8 cellular contexts compared by ENCODE assay signal in genomic region chrX:48025561-48025960, GRCh38. TPM values are rescaled to one million over a fixed set of nuclear protein-coding genes. Genes with fewer than 3 reads are reported as not detected.
A peak's percentile ranks its signal among the peaks of the same experiment; 100 is the strongest.
DNase-seq lines count a peak whose midpoint lies in the region; ATAC-seq and TF ChIP-seq lines count a peak whose summit lies in the region.

No MANE protein-coding gene starts in this region.

- H3K27me3 ChIP-seq in CD4-positive, alpha-beta T cell (ENCODE audit: control insufficient read depth, insufficient read depth, low read length), result no peaks in the 10 kb centered on the region
- H3K27me3 ChIP-seq in aorta (ENCODE audit: control insufficient read depth in 1 of 2, insufficient read depth in 2 of 2, low read length in 1 of 2), result no peaks in the 10 kb centered on the region

- WGBS in aorta, 2 donors, result 1 to 11% methylated on average over 7 of the region's 7 CpGs

- intact Hi-C loops in CD4-positive, alpha-beta T cell (cut with DNase I, micrococcal nuclease), result loop anchor here (1.0 to 10.0 kb wide), 5 partner anchors 66 to 831 kb away; partner anchors contain the start of genes ELK1 (in 2 of the 2), UXT (in 2 of the 2), ARAF (in 1 of the 2) and UBA1 (in 1 of the 2)
- intact Hi-C loops in aorta (cut with DNase I), result loop anchor here (5.0 to 10.0 kb wide), 5 partner anchors 173 to 831 kb away; partner anchors contain the start of genes UBA1 (in 2 of the 2), ZNF81 (in 2 of the 2), ELK1 (in 1 of the 2) and UXT (in 1 of the 2)

- POLR2A ChIA-PET in CD4-positive, alpha-beta T cell (lab: Charles Lee), result no interaction called here
- POLR2A ChIA-PET in WTC11 (lab: Charles Lee), result no interaction called here

- H3K27ac Mint-ChIP-seq in CD4-positive, alpha-beta T cell, result peak overlapping the region; percentile 2
- H3K27ac Mint-ChIP-seq in WTC11 (no peak overlapping the region), naive B cell (no peak overlapping the region)

- H3K27ac ChIP-seq in CD4-positive, alpha-beta T cell (ENCODE audit: low read depth, low read length), result no peak overlapping the region
- H3K27ac ChIP-seq in aorta (ENCODE audit: low read depth in 1 of 2, low read length in 2 of 2), result no peak overlapping the region

- no peaks in the 10 kb centered on the region for H3K9me3 ChIP-seq in CD4-positive, alpha-beta T cell (ENCODE audit: control insufficient read depth, low read length)
- H3K9me3 ChIP-seq in aorta (ENCODE audit: control insufficient read depth, low read length), result no peaks in the 10 kb centered on the region

- H3K4me1 ChIP-seq in aorta (ENCODE audit: control insufficient read depth in 1 of 2, insufficient read depth in 2 of 2, low read length in 2 of 2), result no peaks in the 10 kb centered on the region

- no peak for TF ChIP-seq POLR2A in GM18505 (IDR thresholded peaks at IDR 0.05; ENCODE audit: borderline replicate concordance, extremely low read depth, insufficient read depth, insufficient read length)

- peaks cover 26% of the 10 kb centered on the region for H3K4me1 Mint-ChIP-seq in CD4-positive, alpha-beta T cell (ENCODE audit: low read depth)
- H3K4me1 Mint-ChIP-seq in WTC11 (peaks cover 4% of the 10 kb centered on the region; the same call in 1 of the 2 replicates), naive B cell (peaks cover 6 to 19% (median 13%) of the 10 kb centered on the region in 3 donors)

- H3K27me3 Mint-ChIP-seq in CD4-positive, alpha-beta T cell, result no peaks in the 10 kb centered on the region
- H3K27me3 Mint-ChIP-seq in WTC11 (ENCODE audit: low read depth) (no peaks in the 10 kb centered on the region), naive B cell (no peaks in the 10 kb centered on the region)

- TF ChIP-seq CTCF in CD4-positive, alpha-beta T cell (IDR thresholded peaks at IDR 0.05), result peak; percentile 44
- TF ChIP-seq CTCF in GM20000 (IDR thresholded peaks at IDR 0.05; ENCODE audit: extremely low read depth, missing control alignments) (peak; percentile 19), WTC11 (IDR thresholded peaks at IDR 0.05) (peak; percentile 46), epithelial cell of proximal tubule (conservative IDR thresholded peaks at IDR 0.05; ENCODE audit: low read depth, low read length) (peak; percentile 58)

- CTCF ChIA-PET in CD4-positive, alpha-beta T cell (lab: Charles Lee), result interaction anchor here (0.8 kb wide), 1 partner anchor 189 kb away, joined by 3 read pairs; the partner anchor contains the start of gene ZNF81
- CTCF ChIA-PET in WTC11 (lab: Charles Lee), result no interaction called here

- H3K36me3 ChIP-seq in aorta (ENCODE audit: control insufficient read depth in 1 of 2, insufficient read depth in 2 of 2, low read length in 1 of 2), result no peaks in the 10 kb centered on the region

- H3K9me3 Mint-ChIP-seq in CD4-positive, alpha-beta T cell, result no peaks in the 10 kb centered on the region
- H3K9me3 Mint-ChIP-seq in WTC11 (no peaks in the 10 kb centered on the region), naive B cell (peaks cover 0 to 4% (median 0%) of the 10 kb centered on the region in 7 donors)

- no peak for ATAC-seq in CD4-positive, alpha-beta T cell (ENCODE audit: poor library complexity)
- ATAC-seq in WTC11 (peak; percentile 48), naive B cell (ENCODE audit: low read depth in 2 of 2) (no peak), aorta (ENCODE audit: low FRiP score) (peak; percentile 47), GM18505 (IDR thresholded peaks at IDR 0.05; ENCODE audit: unreplicated experiment) (no peak)

- H3K4me3 Mint-ChIP-seq in CD4-positive, alpha-beta T cell, result peak overlapping the region; percentile 16
- H3K4me3 Mint-ChIP-seq in WTC11 (no peak overlapping the region), naive B cell (peak overlapping the region in 1 of 8 donors; percentile 72)

- no peak overlapping the region for H3K4me3 ChIP-seq in epithelial cell of proximal tubule (ENCODE audit: low read depth, low read length)
- H3K4me3 ChIP-seq in aorta (ENCODE audit: low read length in 2 of 2), result no peak overlapping the region

- DNase-seq in CD4-positive, alpha-beta T cell, result peak in 4 of 10 experiments; percentile 12 to 26 (median 19)
- DNase-seq in GM20000 (ENCODE audit: low spot score) (peak; percentile 22), NCI-H2171 treated with DMSO at 0.1 percent for 48 hours (lab: John Stamatoyannopoulos, UW) (peak; percentile 15), WTC11 (ENCODE audit: low spot score) (peak; percentile 35), epithelial cell of proximal tubule (ENCODE audit: low read depth) (no peak), naive B cell (peak; percentile 37), aorta (no peak)

- peaks cover 7% of the 10 kb centered on the region for H3K36me3 Mint-ChIP-seq in CD4-positive, alpha-beta T cell (ENCODE audit: low read depth)
- H3K36me3 Mint-ChIP-seq in WTC11, result no peaks in the 10 kb centered on the region
- H3K36me3 Mint-ChIP-seq in naive B cell, result peaks cover 0 to 9% of the 10 kb centered on the region in 2 donors

TF ChIP-seq in WTC11, 78 proteins besides CTCF, POLR2A, EP300 and RAD21:
- TF ChIP-seq, protein P1, sequence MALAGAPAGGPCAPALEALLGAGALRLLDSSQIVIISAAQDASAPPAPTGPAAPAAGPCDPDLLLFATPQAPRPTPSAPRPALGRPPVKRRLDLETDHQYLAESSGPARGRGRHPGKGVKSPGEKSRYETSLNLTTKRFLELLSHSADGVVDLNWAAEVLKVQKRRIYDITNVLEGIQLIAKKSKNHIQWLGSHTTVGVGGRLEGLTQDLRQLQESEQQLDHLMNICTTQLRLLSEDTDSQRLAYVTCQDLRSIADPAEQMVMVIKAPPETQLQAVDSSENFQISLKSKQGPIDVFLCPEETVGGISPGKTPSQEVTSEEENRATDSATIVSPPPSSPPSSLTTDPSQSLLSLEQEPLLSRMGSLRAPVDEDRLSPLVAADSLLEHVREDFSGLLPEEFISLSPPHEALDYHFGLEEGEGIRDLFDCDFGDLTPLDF (CRISPR knock-in tag; IDR thresholded peaks at IDR 0.05), result no peak
- TF ChIP-seq, protein P2, sequence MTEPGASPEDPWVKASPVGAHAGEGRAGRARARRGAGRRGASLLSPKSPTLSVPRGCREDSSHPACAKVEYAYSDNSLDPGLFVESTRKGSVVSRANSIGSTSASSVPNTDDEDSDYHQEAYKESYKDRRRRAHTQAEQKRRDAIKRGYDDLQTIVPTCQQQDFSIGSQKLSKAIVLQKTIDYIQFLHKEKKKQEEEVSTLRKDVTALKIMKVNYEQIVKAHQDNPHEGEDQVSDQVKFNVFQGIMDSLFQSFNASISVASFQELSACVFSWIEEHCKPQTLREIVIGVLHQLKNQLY (CRISPR knock-in tag; IDR thresholded peaks at IDR 0.05), result no peak
- TF ChIP-seq ZNF396 (CRISPR knock-in tag; IDR thresholded peaks at IDR 0.05; ENCODE audit: borderline replicate concordance) (no peak), CDX4 (CRISPR knock-in tag; IDR thresholded peaks at IDR 0.05; ENCODE audit: borderline replicate concordance) (no peak), ESRRA (CRISPR knock-in tag; IDR thresholded peaks at IDR 0.05; ENCODE audit: borderline replicate concordance) (no peak)
- TF ChIP-seq, protein P3, sequence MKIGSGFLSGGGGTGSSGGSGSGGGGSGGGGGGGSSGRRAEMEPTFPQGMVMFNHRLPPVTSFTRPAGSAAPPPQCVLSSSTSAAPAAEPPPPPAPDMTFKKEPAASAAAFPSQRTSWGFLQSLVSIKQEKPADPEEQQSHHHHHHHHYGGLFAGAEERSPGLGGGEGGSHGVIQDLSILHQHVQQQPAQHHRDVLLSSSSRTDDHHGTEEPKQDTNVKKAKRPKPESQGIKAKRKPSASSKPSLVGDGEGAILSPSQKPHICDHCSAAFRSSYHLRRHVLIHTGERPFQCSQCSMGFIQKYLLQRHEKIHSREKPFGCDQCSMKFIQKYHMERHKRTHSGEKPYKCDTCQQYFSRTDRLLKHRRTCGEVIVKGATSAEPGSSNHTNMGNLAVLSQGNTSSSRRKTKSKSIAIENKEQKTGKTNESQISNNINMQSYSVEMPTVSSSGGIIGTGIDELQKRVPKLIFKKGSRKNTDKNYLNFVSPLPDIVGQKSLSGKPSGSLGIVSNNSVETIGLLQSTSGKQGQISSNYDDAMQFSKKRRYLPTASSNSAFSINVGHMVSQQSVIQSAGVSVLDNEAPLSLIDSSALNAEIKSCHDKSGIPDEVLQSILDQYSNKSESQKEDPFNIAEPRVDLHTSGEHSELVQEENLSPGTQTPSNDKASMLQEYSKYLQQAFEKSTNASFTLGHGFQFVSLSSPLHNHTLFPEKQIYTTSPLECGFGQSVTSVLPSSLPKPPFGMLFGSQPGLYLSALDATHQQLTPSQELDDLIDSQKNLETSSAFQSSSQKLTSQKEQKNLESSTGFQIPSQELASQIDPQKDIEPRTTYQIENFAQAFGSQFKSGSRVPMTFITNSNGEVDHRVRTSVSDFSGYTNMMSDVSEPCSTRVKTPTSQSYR (CRISPR knock-in tag; IDR thresholded peaks at IDR 0.05), result no peak

RNA-seq across cellular contexts. Expression of gene SPACA5, which starts 18.8 kb away (rescaled TPM):
- not detected for total RNA-seq in CD4-positive, alpha-beta T cell
- total RNA-seq in WTC11 (2021) (not detected in 3 replicates), epithelial cell of proximal tubule (0.51 TPM in 1 of 2 replicates, not detected in the other), aorta (not detected)
- polyA plus RNA-seq in naive B cell (ENCODE audit: low read depth in 6 of 6) (under 1 TPM in 1 of 6 donors, not detected in 5; 0.87 TPM), aorta (not detected)

RNA-seq across cellular contexts. Expression of gene ZNF182, which starts 21.8 kb away (rescaled TPM):
- total RNA-seq in CD4-positive, alpha-beta T cell, result 1 to 10 TPM; 4.8 to 5.0 TPM
- total RNA-seq in WTC11 (2021), result 6.2 to 8.6 TPM (median 8.1 TPM) in 3 replicates
- 2.4 TPM in 2 replicates for total RNA-seq in epithelial cell of proximal tubule
- polyA plus RNA-seq in naive B cell (ENCODE audit: low read depth in 6 of 6), result 1 to 10 TPM in 5 of 6 donors, not detected in 1; 3.0 to 9.4 (median 6.1) TPM
- total RNA-seq in aorta, result 1 to 10 TPM; 6.2 to 7.4 TPM
- polyA plus RNA-seq in aorta, result 1 to 10 TPM; 2.1 to 3.8 TPM

RNA-seq across cellular contexts. Expression of gene ZNF630, which starts 45.9 kb away (rescaled TPM):
- 1 to 10 TPM; 1.2 to 1.9 TPM for total RNA-seq in CD4-positive, alpha-beta T cell
- total RNA-seq in WTC11 (2021) (1.3 to 2.1 TPM (median 1.9 TPM) in 3 replicates), epithelial cell of proximal tubule (1.5 and 3.1 TPM in 2 replicates), aorta (1 to 10 TPM; 4.4 to 7.7 TPM)
- polyA plus RNA-seq in naive B cell (ENCODE audit: low read depth in 6 of 6) (1 to 10 TPM in 5 of 6 donors, under 1 TPM in 1; 0.87 to 4.8 (median 2.9) TPM), aorta (1 to 10 TPM; 4.8 to 5.0 TPM)

Comparison
In these comparisons a context has a peak if more than half of its experiments do, and no peak if none do; other contexts are left out.
1. ATAC-seq: peak in WTC11 (single experiment) and aorta (single experiment); none in CD4-positive, alpha-beta T cell (single experiment), naive B cell (0 of 2) and GM18505 (single experiment).
2. DNase-seq: peak in GM20000 (single experiment), NCI-H2171 treated with DMSO at 0.1 percent for 48 hours (single experiment), WTC11 (single experiment) and naive B cell (single experiment); none in epithelial cell of proximal tubule (single experiment) and aorta (0 of 2).
3. Peak in every context shown above with its lines, with median percentiles within 50 percentile points of each other: CTCF ChIP-seq.